8 cellular contexts compared by ENCODE assay signal in genomic region chr15:73631915-73632669, GRCh38. TPM values are rescaled to one million over a fixed set of nuclear protein-coding genes. Genes with fewer than 3 reads are reported as not detected.
DNase-seq lines count a peak whose midpoint lies in the region; ATAC-seq and TF ChIP-seq lines count a peak whose summit lies in the region.

No MANE protein-coding gene starts in this region.

- H3K27ac ChIP-seq in iPS DF 6.9 (ENCODE audit: low read length) (no peak overlapping the region), gastrocnemius medialis (peak overlapping the region; percentile 89 to 96 (median 94))

- no peaks in the 10 kb centered on the region for H3K36me3 ChIP-seq in iPS DF 6.9 (ENCODE audit: control insufficient read depth, insufficient read depth, low read length)
- H3K36me3 ChIP-seq in gastrocnemius medialis = no peaks in the 10 kb centered on the region

- H3K4me3 ChIP-seq in astrocyte of the spinal cord (ENCODE audit: low read depth, low read length) = peak overlapping the region; percentile 85
- H3K4me3 ChIP-seq in iPS DF 6.9 (ENCODE audit: low read length) = peak overlapping the region; percentile 82; the same call in 1 of the 2 replicates
- H3K4me3 ChIP-seq in gastrocnemius medialis = peak overlapping the region; percentile 83 to 97 (median 90)

- peaks cover 2% of the 10 kb centered on the region; the same call in 1 of the 2 replicates for H3K4me1 ChIP-seq in iPS DF 6.9 (ENCODE audit: control insufficient read depth, insufficient read depth, low read length)
- peaks cover 53 to 55% of the 10 kb centered on the region in 2 donors for H3K4me1 ChIP-seq in gastrocnemius medialis

- in situ Hi-C loops in astrocyte of the spinal cord (cut with HindIII; ENCODE audit: low sequenced_read_pairs) = no loop called here
- in situ Hi-C loops in gastrocnemius medialis (cut with MboI; ENCODE audit: low sequenced_read_pairs in 4 of 4) = loop anchor here in 2 of 4 donors (10.0 kb wide), 1 partner anchor 63 kb away; no protein-coding TSS in a partner anchor

- peak; percentile 26 for DNase-seq in NCI-H2227 (lab: John Stamatoyannopoulos, UW; ENCODE audit: unreplicated experiment)
- DNase-seq in NCI-H2227 treated with DMSO at 0.1 percent for 48 hours (lab: John Stamatoyannopoulos, UW) = no peak
- DNase-seq in NCI-H146 treated with DMSO at 0.1 percent for 48 hours (lab: John Stamatoyannopoulos, UW; ENCODE audit: unreplicated experiment) = peak; percentile 27
- peak; percentile 53 for DNase-seq in astrocyte of the spinal cord (ENCODE audit: low read depth, low spot score)
- no peak for DNase-seq in iPS DF 6.9 (ENCODE audit: low read depth, low spot score)
- peak; percentile 15 to 32 for DNase-seq in gastrocnemius medialis
- DNase-seq in activated CD4-positive, CD25-positive, alpha-beta regulatory T cell treated with anti-CD3 and anti-CD28 coated beads, Interleukin-2, amount 50 U/mL, for 72 hours = no peak
- no peak for DNase-seq in activated CD4-positive, CD25-positive, alpha-beta regulatory T cell (lab: John Stamatoyannopoulos, UW)

- 100% methylated on average over 2 of the region's 6 CpGs for WGBS in iPS DF 6.9 (ENCODE audit: insufficient coverage, insufficient read length)

- TF ChIP-seq CTCF in astrocyte of the spinal cord (IDR thresholded peaks at IDR 0.05; ENCODE audit: low read depth, low read length) (no peak), gastrocnemius medialis (IDR thresholded peaks at IDR 0.05 in 4 of 5, conservative IDR thresholded peaks at IDR 0.05 in 1 of 5) (no peak)

- H3K27me3 ChIP-seq in iPS DF 6.9 (ENCODE audit: control insufficient read depth, insufficient read depth, low read length) (no peaks in the 10 kb centered on the region), gastrocnemius medialis (no peaks in the 10 kb centered on the region)

- TF ChIP-seq POLR2A in gastrocnemius medialis (IDR thresholded peaks at IDR 0.05) = peak; percentile 12 to 51

- intact Hi-C loops in gastrocnemius medialis (cut with DNase I; ENCODE audit: low total_unique reads) = loop anchor here (2.0 to 5.0 kb wide), 3 partner anchors 31 to 63 kb away; partner anchors contain the start of gene CD276

- H3K9me3 ChIP-seq in iPS DF 6.9 (ENCODE audit: control insufficient read depth, insufficient read depth, low read length) (no peaks in the 10 kb centered on the region), gastrocnemius medialis (no peaks in the 10 kb centered on the region)

- ATAC-seq in gastrocnemius medialis = peak; percentile 10 to 12

RNA-seq across cellular contexts. Expression of gene NPTN, which starts 1.1 kb away (rescaled TPM):
- total RNA-seq in gastrocnemius medialis = 10 to 100 TPM; 26.5 to 32.9 (median 29.7) TPM

RNA-seq across cellular contexts. Expression of gene CD276, which starts 52.1 kb away (rescaled TPM):
- 10 to 100 TPM in 3 of 4 donors, 1 to 10 TPM in 1; 9.6 to 21.4 (median 16.6) TPM for total RNA-seq in gastrocnemius medialis

Comparison
In these comparisons a context has a peak if more than half of its experiments do, and no peak if none do; other contexts are left out.
1. DNase-seq: peak in NCI-H2227 (single experiment), NCI-H146 treated with DMSO at 0.1 percent for 48 hours (single experiment), astrocyte of the spinal cord (single experiment) and gastrocnemius medialis (2 of 2); none in NCI-H2227 treated with DMSO at 0.1 percent for 48 hours (single experiment), iPS DF 6.9 (single experiment), activated CD4-positive, CD25-positive, alpha-beta regulatory T cell treated with anti-CD3 and anti-CD28 coated beads, Interleukin-2, amount 50 U/mL, for 72 hours (single experiment) and activated CD4-positive, CD25-positive, alpha-beta regulatory T cell (0 of 4).
2. Peak in every context shown above with its lines, with median percentiles within 50 percentile points of each other: H3K4me3 ChIP-seq.